ENCODE assay signal across 29 cellular contexts in the genomic region with DNA sequence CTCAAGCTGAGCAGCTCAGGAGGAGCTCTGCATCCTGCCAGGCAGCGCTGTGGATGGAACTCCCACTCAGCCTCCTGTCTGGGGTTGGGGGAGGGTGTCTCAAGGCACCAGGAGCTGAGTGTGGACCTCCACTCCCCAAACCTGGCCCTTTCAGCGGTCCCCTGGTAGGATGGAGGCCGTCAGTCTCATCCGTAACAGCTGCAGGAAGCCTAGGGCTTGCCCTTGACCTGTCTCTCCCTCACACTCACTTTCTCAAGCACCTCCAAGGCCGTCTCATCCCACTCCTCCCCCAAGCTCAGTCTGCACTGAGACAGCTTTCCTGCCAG.
"Had no signal": no experiment of that assay in that cellular context is flagged by ENCODE, and none has a peak within 500 bp of the region (broad histone marks: within the 10 kb centered on the region; RNA-seq: fewer than 3 reads in every experiment).

No MANE protein-coding gene starts in this region.

- FAIRE-seq: pancreas, small intestine had no signal

- H3K27ac ChIP-seq: cardiac muscle cell, foreskin keratinocyte, heart left ventricle, left ventricle myocardium inferior, pancreas, prostate gland, sigmoid colon, thyroid gland, upper lobe of left lung, VCaP had no signal

- H3K4me1 ChIP-seq: foreskin keratinocyte, heart left ventricle, left ventricle myocardium inferior, pancreas, prostate gland, sigmoid colon, upper lobe of left lung had no signal

- DNase-seq: activated CD4-positive, alpha-beta T cell treated with anti-CD3 and anti-CD28 coated beads for 4 hours; activated CD4-positive, alpha-beta T cell treated with anti-CD3 and anti-CD28 coated beads, Interleukin-2, amount 50 U/mL, for 4 hours; activated T-cell treated with anti-CD3 and anti-CD28 coated beads, Interleukin-2, amount 50 U/mL, for 4 hours; cerebellar nuclear complex; cortex of kidney; foreskin keratinocyte; heart left ventricle; hypothalamus; kidney glomerular epithelial cell; left ventricle myocardium inferior; pancreas; retina; sigmoid colon; small intestine; stimulated activated CD4-positive, alpha-beta T cell treated with anti-CD3 and anti-CD28 coated beads, Interleukin-4, amount 100 ng/mL, for 24 hours; stimulated activated naive CD8-positive, alpha-beta T cell treated with anti-CD3 and anti-CD28 coated beads, Interleukin-15, amount 100 ng/mL, for 72 hours; substantia nigra; thyroid gland; upper lobe of left lung had no signal

- ATAC-seq: activated T-cell treated with anti-CD3 and anti-CD28 coated beads, Interleukin-2, amount 50 U/mL, for 4 hours; esophagus mucosa; foreskin keratinocyte; heart left ventricle; pancreas; stimulated activated memory B cell treated with anti-CD40 and anti-IgM and Interleukin-4, amounts not matched to agents 10 μg/mL and 1 μg/mL and 100 μg/mL, for 72 hours; stimulated activated naive CD8-positive, alpha-beta T cell treated with anti-CD3 and anti-CD28 coated beads, Interleukin-15, amount 100 ng/mL, for 72 hours; T-cell had no signal

- H3K4me3 Mint-ChIP-seq: activated naive CD8-positive, alpha-beta T cell; activated T-cell treated with anti-CD3 and anti-CD28 coated beads, Interleukin-2, amount 50 U/mL, for 4 hours; nephron; stimulated activated memory B cell treated with anti-CD40 and anti-IgM and Interleukin-4, amounts not matched to agents 10 μg/mL and 1 μg/mL and 100 μg/mL, for 72 hours; stimulated activated naive CD8-positive, alpha-beta T cell treated with anti-CD3 and anti-CD28 coated beads, Interleukin-15, amount 100 ng/mL, for 72 hours; T-cell; T-helper 2 cell treated with Interferon-gamma antibody and Interleukin-4, amounts not matched to agents 5 μg/mL and 100 μg/mL, for 36 hours had no signal

- H3K4me3 ChIP-seq: cardiac muscle cell, heart left ventricle, left ventricle myocardium inferior, pancreas, prostate gland, sigmoid colon, thyroid gland, upper lobe of left lung had no signal

- H3K27ac Mint-ChIP-seq: activated naive CD8-positive, alpha-beta T cell; activated T-helper 2 cell treated with anti-CD3 and anti-CD28 coated beads, Interferon-gamma antibody, Interleukin-2, Interleukin-4, amounts not matched to agents 10 μg/mL and 5 μg/mL and 100 μg/mL, durations not matched to agents 14 hours and 24 hours and 36 hours; nephron; stimulated activated memory B cell treated with anti-CD40 and anti-IgM and Interleukin-4, amounts not matched to agents 10 μg/mL and 1 μg/mL and 100 μg/mL, for 72 hours; stimulated activated naive CD8-positive, alpha-beta T cell treated with anti-CD3 and anti-CD28 coated beads, Interleukin-15, amount 100 ng/mL, for 72 hours; T-cell; T-helper 2 cell treated with Interferon-gamma antibody and Interleukin-4, amounts not matched to agents 5 μg/mL and 100 μg/mL, for 36 hours had no signal

- H3K27me3 ChIP-seq: cardiac muscle cell, foreskin keratinocyte, pancreas, sigmoid colon, thyroid gland, upper lobe of left lung had no signal

- H3K4me1 Mint-ChIP-seq: stimulated activated memory B cell treated with anti-CD40 and anti-IgM and Interleukin-4, amounts not matched to agents 10 μg/mL and 1 μg/mL and 100 μg/mL, for 72 hours; stimulated activated naive CD8-positive, alpha-beta T cell treated with anti-CD3 and anti-CD28 coated beads, Interleukin-15, amount 100 ng/mL, for 72 hours; T-cell had no signal

- H3K36me3 Mint-ChIP-seq: activated naive CD8-positive, alpha-beta T cell; stimulated activated memory B cell treated with anti-CD40 and anti-IgM and Interleukin-4, amounts not matched to agents 10 μg/mL and 1 μg/mL and 100 μg/mL, for 72 hours; T-cell had no signal

- H3K9me3 Mint-ChIP-seq: activated T-cell treated with anti-CD3 and anti-CD28 coated beads, Interleukin-2, amount 50 U/mL, for 4 hours; activated T-helper 2 cell treated with anti-CD3 and anti-CD28 coated beads, Interferon-gamma antibody, Interleukin-2, Interleukin-4, amounts not matched to agents 10 μg/mL and 5 μg/mL and 100 μg/mL, durations not matched to agents 14 hours and 24 hours and 36 hours; T-cell; T-helper 2 cell treated with Interferon-gamma antibody and Interleukin-4, amounts not matched to agents 5 μg/mL and 100 μg/mL, for 36 hours had no signal

- H3K9me3 ChIP-seq: pancreas, prostate gland, sigmoid colon, thyroid gland had no signal

- H3K36me3 ChIP-seq: cardiac muscle cell, heart left ventricle, left ventricle myocardium inferior, pancreas, prostate gland, sigmoid colon, thyroid gland, upper lobe of left lung had no signal
